Comparison of ENCODE assay signal across 8 cellular contexts in genomic region chr11:44133335-44133946, GRCh38. TPM values are rescaled to one million over a fixed set of nuclear protein-coding genes. Genes with fewer than 3 reads are reported as not detected.
DNase-seq lines count a peak whose midpoint lies in the region; ATAC-seq, FAIRE-seq and TF ChIP-seq lines count a peak whose summit lies in the region.

No MANE protein-coding gene starts in this region.

- H3K4me2 ChIP-seq in astrocyte (ENCODE audit: low read length): no peak overlapping the region

- H4K20me1 ChIP-seq in astrocyte (ENCODE audit: insufficient read depth, low read length): no peaks in the 10 kb centered on the region

- no peak overlapping the region for H3K9ac ChIP-seq in astrocyte (ENCODE audit: low read length)

- H3K27me3 Mint-ChIP-seq in astrocyte (ENCODE audit: low read depth, unreplicated experiment) (no peaks in the 10 kb centered on the region), immature natural killer cell (ENCODE audit: low read depth in 3 of 3) (peaks cover 0 to 2% (median 0%) of the 10 kb centered on the region in 3 donors)

- H3K27ac Mint-ChIP-seq in astrocyte (ENCODE audit: unreplicated experiment) (no peak overlapping the region), immature natural killer cell (no peak overlapping the region)

- ATAC-seq in GM18870 (IDR thresholded peaks at IDR 0.05; ENCODE audit: unreplicated experiment): no peak
- ATAC-seq in GM21526 (IDR thresholded peaks at IDR 0.05; ENCODE audit: low FRiP score, unreplicated experiment): no peak

- peaks cover 4% of the 10 kb centered on the region for H3K4me1 ChIP-seq in astrocyte (ENCODE audit: insufficient read depth, low read length)

- no peaks in the 10 kb centered on the region for H3K79me2 ChIP-seq in astrocyte (ENCODE audit: insufficient read depth, low read length)

- no peaks in the 10 kb centered on the region for H3K27me3 ChIP-seq in astrocyte (ENCODE audit: insufficient read depth, low read length)

- peak; percentile 80 for TF ChIP-seq CTCF in astrocyte (IDR thresholded peaks at IDR 0.05; ENCODE audit: insufficient read depth, low read depth, low read length)

- H3K4me3 Mint-ChIP-seq in astrocyte (ENCODE audit: unreplicated experiment): no peak overlapping the region
- H3K4me3 Mint-ChIP-seq in immature natural killer cell: no peak overlapping the region

- H3K27ac ChIP-seq in astrocyte (ENCODE audit: low read depth, low read length): no peak overlapping the region

- H3K9me3 Mint-ChIP-seq in astrocyte (ENCODE audit: unreplicated experiment): no peaks in the 10 kb centered on the region
- H3K9me3 Mint-ChIP-seq in immature natural killer cell: no peaks in the 10 kb centered on the region

- H2AFZ ChIP-seq in astrocyte (ENCODE audit: low read depth, low read length): no peak overlapping the region

- H3K36me3 Mint-ChIP-seq in astrocyte (ENCODE audit: low read depth, unreplicated experiment) (peaks cover 11% of the 10 kb centered on the region), immature natural killer cell (peaks cover 14 to 38% (median 24%) of the 10 kb centered on the region in 3 donors)

- no peaks in the 10 kb centered on the region for H3K9me3 ChIP-seq in astrocyte (ENCODE audit: insufficient read depth, low read depth, low read length)

- DNase-seq in ELF-1 (ENCODE audit: low read depth, low spot score) (peak; percentile 30), Kasumi-1 (lab: John Stamatoyannopoulos, UW) (peak; percentile 33 to 52), astrocyte (ENCODE audit: low read depth) (peak; percentile 13), kidney glomerular epithelial cell (lab: John Stamatoyannopoulos, UW) (peak; percentile 54), NCI-H128 (lab: John Stamatoyannopoulos, UW; ENCODE audit: unreplicated experiment) (no peak), immature natural killer cell (no peak)

- H3K36me3 ChIP-seq in astrocyte (ENCODE audit: insufficient read depth, low read length): peaks cover 5% of the 10 kb centered on the region

- H3K4me1 Mint-ChIP-seq in astrocyte (ENCODE audit: low read depth, unreplicated experiment) (peaks cover 22% of the 10 kb centered on the region), immature natural killer cell (no peaks in the 10 kb centered on the region)

- FAIRE-seq in astrocyte (lab: Jason Lieb, UNC): no peak

- no peak overlapping the region for H3K4me3 ChIP-seq in astrocyte (ENCODE audit: insufficient read depth, low read depth, low read length)

RNA-seq across cellular contexts. Expression of gene EXT2, which starts 38.0 kb away (rescaled TPM):
- total RNA-seq in astrocyte: 67.4 and 67.7 TPM in 2 replicates
- polyA plus RNA-seq in immature natural killer cell: 10 to 100 TPM; 58.8 to 95.5 (median 59.5) TPM

Comparison
In these comparisons a context has a peak if more than half of its experiments do, and no peak if none do; other contexts are left out.
1. DNase-seq: peak in ELF-1 (single experiment), Kasumi-1 (2 of 2), astrocyte (single experiment) and kidney glomerular epithelial cell (single experiment); none in NCI-H128 (single experiment) and immature natural killer cell (0 of 3).